20 cellular contexts compared by ENCODE assay signal in genomic region chr17:17089206-17089550, GRCh38. TPM values are rescaled to one million over a fixed set of nuclear protein-coding genes. Genes with fewer than 3 reads are reported as not detected.
DNase-seq lines count a peak whose midpoint lies in the region; ATAC-seq, FAIRE-seq and TF ChIP-seq lines count a peak whose summit lies in the region.
"Had no signal": no experiment of that assay in that cellular context is flagged by ENCODE, and none has a peak within 500 bp of the region (broad histone marks: within the 10 kb centered on the region; RNA-seq: fewer than 3 reads in every experiment).

No MANE protein-coding gene starts in this region.

- H3K36me3 Mint-ChIP-seq in stimulated activated naive CD8-positive, alpha-beta T cell treated with anti-CD3 and anti-CD28 coated beads, Interleukin-15, Interleukin-2, amounts not matched to agents 100 ng/mL and 50 ng/mL, for 24 hours (ENCODE audit: low read depth), result peaks cover 7% of the 10 kb centered on the region
- H3K36me3 Mint-ChIP-seq in activated CD4-positive, alpha-beta memory T cell treated with anti-CD3 and anti-CD28 coated beads for 36 hours, result peaks cover 2% of the 10 kb centered on the region
- H3K36me3 Mint-ChIP-seq in type B pancreatic cell, result peaks cover 21% of the 10 kb centered on the region

- H3K9me3 Mint-ChIP-seq in stimulated activated naive CD8-positive, alpha-beta T cell treated with anti-CD3 and anti-CD28 coated beads, Interleukin-15, Interleukin-2, amounts not matched to agents 100 ng/mL and 50 ng/mL, for 24 hours, result no peaks in the 10 kb centered on the region
- H3K9me3 Mint-ChIP-seq in activated CD4-positive, alpha-beta memory T cell treated with anti-CD3 and anti-CD28 coated beads for 36 hours, result no peaks in the 10 kb centered on the region
- H3K9me3 Mint-ChIP-seq in type B pancreatic cell, result no peaks in the 10 kb centered on the region

- POLR2A ChIA-PET in activated CD4-positive, alpha-beta memory T cell treated with anti-CD3 and anti-CD28 coated beads for 36 hours (lab: Charles Lee), result no interaction called here

- TF ChIP-seq POLR2A in erythroblast (IDR thresholded peaks at IDR 0.05; ENCODE audit: low read length), result no peak

- H3K36me3 ChIP-seq in small intestine (ENCODE audit: control insufficient read depth in 2 of 2, insufficient read depth in 2 of 2, low read length in 2 of 2), result peaks cover 3% of the 10 kb centered on the region in 2 donors
- H3K36me3 ChIP-seq: BE2C had no signal

- no peak for DNase-seq in stimulated activated naive CD8-positive, alpha-beta T cell treated with anti-CD3 and anti-CD28 coated beads, Interleukin-15, Interleukin-2, amounts not matched to agents 100 U/mL and 50 U/mL, for 24 hours
- DNase-seq in activated CD4-positive, alpha-beta memory T cell treated with anti-CD3 and anti-CD28 coated beads for 36 hours, result no peak
- peak; percentile 62 to 76 for DNase-seq in erythroblast (lab: John Stamatoyannopoulos, UW)
- DNase-seq in small intestine, result no peak
- no peak for DNase-seq in type B pancreatic cell (ENCODE audit: extremely low spot score, unreplicated experiment)
- DNase-seq: activated CD8-positive, alpha-beta memory T cell treated with anti-CD3 and anti-CD28 coated beads, Interleukin-2, amount 50 U/mL, for 4 hours; BE2C; hypothalamus; NCI-H1930; NCI-H526 treated with DMSO at 0.1 percent for 48 hours; occipital lobe; PC-3; stimulated activated CD4-positive, alpha-beta T cell treated with anti-CD3 and anti-CD28 coated beads, Interleukin-2, amount 100 ng/mL, for 48 hours had no signal

- intact Hi-C loops in activated CD4-positive, alpha-beta memory T cell treated with anti-CD3 and anti-CD28 coated beads for 36 hours (cut with micrococcal nuclease), result no loop called here

- no peak for ATAC-seq in stimulated activated naive CD8-positive, alpha-beta T cell treated with anti-CD3 and anti-CD28 coated beads, Interleukin-15, Interleukin-2, amounts not matched to agents 100 U/mL and 50 U/mL, for 24 hours
- no peak for ATAC-seq in GM21367 (IDR thresholded peaks at IDR 0.05; ENCODE audit: unreplicated experiment)
- ATAC-seq: sciatic nerve had no signal

- WGBS in small intestine, 3 donors, result 71 to 77% (median 75%) methylated on average over 3 of the region's 3 CpGs

- CTCF ChIA-PET in activated CD4-positive, alpha-beta memory T cell treated with anti-CD3 and anti-CD28 coated beads for 36 hours (lab: Charles Lee), result interaction anchor here (0.6 to 0.7 kb wide), 2 partner anchors 35 to 524 kb away, joined by 3 to 5 read pairs; no protein-coding TSS in a partner anchor

- no peaks in the 10 kb centered on the region for H3K27me3 ChIP-seq in small intestine (ENCODE audit: control insufficient read depth in 2 of 2, insufficient read depth in 2 of 2, low read length in 2 of 2)
- H3K27me3 ChIP-seq: BE2C, tibial nerve had no signal

- H3K4me3 ChIP-seq in small intestine (ENCODE audit: low read depth in 1 of 2, low read length in 2 of 2), result no peak overlapping the region
- H3K4me3 ChIP-seq: SK-N-MC, tibial nerve had no signal

- no peak for TF ChIP-seq CTCF in type B pancreatic cell (conservative IDR thresholded peaks at IDR 0.05)

- H3K4me1 Mint-ChIP-seq in stimulated activated naive CD8-positive, alpha-beta T cell treated with anti-CD3 and anti-CD28 coated beads, Interleukin-15, Interleukin-2, amounts not matched to agents 100 ng/mL and 50 ng/mL, for 24 hours (ENCODE audit: low read depth), result peaks cover 55% of the 10 kb centered on the region
- peaks cover 42% of the 10 kb centered on the region for H3K4me1 Mint-ChIP-seq in activated CD4-positive, alpha-beta memory T cell treated with anti-CD3 and anti-CD28 coated beads for 36 hours (ENCODE audit: low read depth)
- H3K4me1 Mint-ChIP-seq in type B pancreatic cell (ENCODE audit: unreplicated experiment), result peaks cover 49% of the 10 kb centered on the region

- H3K4me3 Mint-ChIP-seq in stimulated activated naive CD8-positive, alpha-beta T cell treated with anti-CD3 and anti-CD28 coated beads, Interleukin-15, Interleukin-2, amounts not matched to agents 100 ng/mL and 50 ng/mL, for 24 hours, result no peak overlapping the region
- no peak overlapping the region for H3K4me3 Mint-ChIP-seq in activated CD4-positive, alpha-beta memory T cell treated with anti-CD3 and anti-CD28 coated beads for 36 hours
- no peak overlapping the region for H3K4me3 Mint-ChIP-seq in type B pancreatic cell

- no peak for FAIRE-seq in small intestine (lab: Jason Lieb, UNC)
- FAIRE-seq: GM18507, HepG2 had no signal

- H3K4me1 ChIP-seq in small intestine (ENCODE audit: control insufficient read depth in 2 of 2, insufficient read depth in 1 of 2, low read depth in 1 of 2, low read length in 1 of 2), result peaks cover 11 to 16% of the 10 kb centered on the region in 2 donors
- H3K4me1 ChIP-seq: BE2C had no signal

- peak overlapping the region; percentile 70 for H3K27ac Mint-ChIP-seq in stimulated activated naive CD8-positive, alpha-beta T cell treated with anti-CD3 and anti-CD28 coated beads, Interleukin-15, Interleukin-2, amounts not matched to agents 100 ng/mL and 50 ng/mL, for 24 hours
- peak overlapping the region; percentile 67 for H3K27ac Mint-ChIP-seq in activated CD4-positive, alpha-beta memory T cell treated with anti-CD3 and anti-CD28 coated beads for 36 hours
- H3K27ac Mint-ChIP-seq in type B pancreatic cell, result no peak overlapping the region

- no peak overlapping the region for H3K27ac ChIP-seq in small intestine (ENCODE audit: low read depth in 1 of 2, low read length in 1 of 2)
- H3K27ac ChIP-seq: SK-N-MC, tibial nerve had no signal

- no peaks in the 10 kb centered on the region for H3K27me3 Mint-ChIP-seq in stimulated activated naive CD8-positive, alpha-beta T cell treated with anti-CD3 and anti-CD28 coated beads, Interleukin-15, Interleukin-2, amounts not matched to agents 100 ng/mL and 50 ng/mL, for 24 hours
- H3K27me3 Mint-ChIP-seq in activated CD4-positive, alpha-beta memory T cell treated with anti-CD3 and anti-CD28 coated beads for 36 hours, result no peaks in the 10 kb centered on the region
- H3K27me3 Mint-ChIP-seq in type B pancreatic cell, result no peaks in the 10 kb centered on the region

- no peaks in the 10 kb centered on the region for H3K9me3 ChIP-seq in small intestine (ENCODE audit: control insufficient read depth, low read depth)
- H3K9me3 ChIP-seq: BE2C, tibial nerve had no signal

RNA-seq across cellular contexts. Expression of gene MPRIP, which starts 46.9 kb away (rescaled TPM):
- 100 to 1,000 TPM; 145 to 157 TPM for total RNA-seq in activated CD4-positive, alpha-beta memory T cell treated with anti-CD3 and anti-CD28 coated beads for 36 hours
- polyA plus RNA-seq in small intestine, result 100 to 1,000 TPM in 2 of 3 donors, 10 to 100 TPM in 1; 98.9 to 233 (median 219) TPM
- 275 and 367 TPM in 2 replicates for total RNA-seq in type B pancreatic cell (ENCODE audit: low replicate concordance)

Comparison
In these comparisons a context has a peak if more than half of its experiments do, and no peak if none do; other contexts are left out.
1. DNase-seq: peak in erythroblast (2 of 2); none in stimulated activated naive CD8-positive, alpha-beta T cell treated with anti-CD3 and anti-CD28 coated beads, Interleukin-15, Interleukin-2, amounts not matched to agents 100 U/mL and 50 U/mL, for 24 hours (single experiment), activated CD4-positive, alpha-beta memory T cell treated with anti-CD3 and anti-CD28 coated beads for 36 hours (single experiment), small intestine (single experiment) and type B pancreatic cell (single experiment).